ENCODE assay signal across 1 cellular context in the genomic region with DNA sequence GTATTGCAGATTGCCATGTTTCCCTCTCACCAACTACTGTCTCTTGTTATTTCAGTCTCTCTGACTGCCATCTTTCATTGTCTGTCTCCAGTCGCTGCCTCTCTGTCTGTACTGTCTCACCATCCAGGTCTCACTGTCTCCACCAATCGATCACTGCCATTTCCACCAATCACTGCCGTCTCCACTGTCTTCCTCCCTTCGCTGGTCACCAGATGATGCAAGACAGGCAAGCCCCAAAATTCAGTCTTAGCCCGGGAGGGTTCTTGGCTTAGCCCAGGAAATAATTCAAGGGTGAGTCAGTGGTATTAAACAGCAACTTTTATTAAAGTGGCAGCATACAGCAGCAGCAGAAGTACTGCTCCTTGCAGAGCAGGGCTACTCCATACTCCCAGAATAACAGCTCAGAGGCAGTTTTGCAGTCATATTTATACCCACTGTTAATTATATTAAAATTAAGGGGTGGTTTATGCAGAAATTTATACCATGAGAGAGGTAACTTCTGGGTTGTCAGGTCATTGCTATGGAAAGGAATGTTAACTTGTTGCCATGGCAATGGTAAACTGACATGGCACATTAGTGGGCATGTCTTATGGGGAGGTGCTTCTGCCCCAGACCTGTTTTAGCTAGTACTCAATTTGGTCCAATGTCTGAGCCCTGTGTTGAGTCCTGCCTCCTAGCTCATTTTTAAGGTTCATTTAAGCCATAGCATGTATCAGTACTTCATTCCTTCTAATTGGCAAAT.
TF ChIP-seq lines count a peak whose summit lies in the region.

No MANE protein-coding gene starts in this region.

TF ChIP-seq in K562, 482 proteins besides CTCF, POLR2A, EP300 and RAD21 (continued from another document):
- TF ChIP-seq, protein P1, sequence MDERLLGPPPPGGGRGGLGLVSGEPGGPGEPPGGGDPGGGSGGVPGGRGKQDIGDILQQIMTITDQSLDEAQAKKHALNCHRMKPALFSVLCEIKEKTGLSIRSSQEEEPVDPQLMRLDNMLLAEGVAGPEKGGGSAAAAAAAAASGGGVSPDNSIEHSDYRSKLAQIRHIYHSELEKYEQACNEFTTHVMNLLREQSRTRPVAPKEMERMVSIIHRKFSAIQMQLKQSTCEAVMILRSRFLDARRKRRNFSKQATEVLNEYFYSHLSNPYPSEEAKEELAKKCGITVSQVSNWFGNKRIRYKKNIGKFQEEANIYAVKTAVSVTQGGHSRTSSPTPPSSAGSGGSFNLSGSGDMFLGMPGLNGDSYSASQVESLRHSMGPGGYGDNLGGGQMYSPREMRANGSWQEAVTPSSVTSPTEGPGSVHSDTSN (CRISPR knock-in tag; IDR thresholded peaks at IDR 0.05; ENCODE audit: low read depth): no peak
- TF ChIP-seq, protein P1 (tag; conservative IDR thresholded peaks at IDR 0.05; ENCODE audit: low read depth): peak; percentile 59
- TF ChIP-seq CHCHD3 (CRISPR knock-in tag; IDR thresholded peaks at IDR 0.05) (no peak), OTX1 (CRISPR knock-in tag; IDR thresholded peaks at IDR 0.05) (no peak), BRCA1 (IDR thresholded peaks at IDR 0.05) (no peak), BRCA1 (CRISPR knock-in tag; IDR thresholded peaks at IDR 0.05) (no peak), TRIM24 (IDR thresholded peaks at IDR 0.05) (peak in 1 of 2 experiments; percentile 23; a peak in 1 of 4 replicates), HNRNPK (IDR thresholded peaks at IDR 0.05; ENCODE audit: low read depth, low read length, poor library complexity, severe bottlenecking) (no peak), RFX1 (IDR thresholded peaks at IDR 0.05) (peak; percentile 87), JUN (IDR thresholded peaks at IDR 0.05; ENCODE audit: borderline replicate concordance, low read depth, low read length) (peak; percentile 28; the same call in 1 of the 2 replicates), JUN (CRISPR knock-in tag; IDR thresholded peaks at IDR 0.05; ENCODE audit: borderline replicate concordance) (no peak), ZNF232 (CRISPR knock-in tag; IDR thresholded peaks at IDR 0.05) (no peak), SRSF7 (optimal IDR thresholded peaks at IDR 0.05; ENCODE audit: low read depth, low read length) (no peak), EWSR1 (IDR thresholded peaks at IDR 0.05; ENCODE audit: borderline replicate concordance, low read depth, partially characterized antibody) (no peak), CEBPG (CRISPR knock-in tag; IDR thresholded peaks at IDR 0.05) (peak; percentile 80), CEBPG (tag; conservative IDR thresholded peaks at IDR 0.05 in 1 of 2, IDR thresholded peaks at IDR 0.05 in 1 of 2) (peak; percentile 22 to 87; a peak in 3 of 4 replicates), NELFE (IDR thresholded peaks at IDR 0.05; ENCODE audit: insufficient read depth, insufficient read length) (no peak), TGIF2 (CRISPR knock-in tag; IDR thresholded peaks at IDR 0.05) (no peak), NR2C2 (CRISPR knock-in tag; IDR thresholded peaks at IDR 0.05) (no peak), NR2C2 (tag; IDR thresholded peaks at IDR 0.05) (peak; percentile 29; the same call in 1 of the 2 replicates)
- TF ChIP-seq, protein P2, sequence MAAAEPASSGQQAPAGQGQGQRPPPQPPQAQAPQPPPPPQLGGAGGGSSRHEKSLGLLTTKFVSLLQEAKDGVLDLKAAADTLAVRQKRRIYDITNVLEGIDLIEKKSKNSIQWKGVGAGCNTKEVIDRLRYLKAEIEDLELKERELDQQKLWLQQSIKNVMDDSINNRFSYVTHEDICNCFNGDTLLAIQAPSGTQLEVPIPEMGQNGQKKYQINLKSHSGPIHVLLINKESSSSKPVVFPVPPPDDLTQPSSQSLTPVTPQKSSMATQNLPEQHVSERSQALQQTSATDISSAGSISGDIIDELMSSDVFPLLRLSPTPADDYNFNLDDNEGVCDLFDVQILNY (CRISPR knock-in tag; IDR thresholded peaks at IDR 0.05): no peak
- TF ChIP-seq, protein P3, sequence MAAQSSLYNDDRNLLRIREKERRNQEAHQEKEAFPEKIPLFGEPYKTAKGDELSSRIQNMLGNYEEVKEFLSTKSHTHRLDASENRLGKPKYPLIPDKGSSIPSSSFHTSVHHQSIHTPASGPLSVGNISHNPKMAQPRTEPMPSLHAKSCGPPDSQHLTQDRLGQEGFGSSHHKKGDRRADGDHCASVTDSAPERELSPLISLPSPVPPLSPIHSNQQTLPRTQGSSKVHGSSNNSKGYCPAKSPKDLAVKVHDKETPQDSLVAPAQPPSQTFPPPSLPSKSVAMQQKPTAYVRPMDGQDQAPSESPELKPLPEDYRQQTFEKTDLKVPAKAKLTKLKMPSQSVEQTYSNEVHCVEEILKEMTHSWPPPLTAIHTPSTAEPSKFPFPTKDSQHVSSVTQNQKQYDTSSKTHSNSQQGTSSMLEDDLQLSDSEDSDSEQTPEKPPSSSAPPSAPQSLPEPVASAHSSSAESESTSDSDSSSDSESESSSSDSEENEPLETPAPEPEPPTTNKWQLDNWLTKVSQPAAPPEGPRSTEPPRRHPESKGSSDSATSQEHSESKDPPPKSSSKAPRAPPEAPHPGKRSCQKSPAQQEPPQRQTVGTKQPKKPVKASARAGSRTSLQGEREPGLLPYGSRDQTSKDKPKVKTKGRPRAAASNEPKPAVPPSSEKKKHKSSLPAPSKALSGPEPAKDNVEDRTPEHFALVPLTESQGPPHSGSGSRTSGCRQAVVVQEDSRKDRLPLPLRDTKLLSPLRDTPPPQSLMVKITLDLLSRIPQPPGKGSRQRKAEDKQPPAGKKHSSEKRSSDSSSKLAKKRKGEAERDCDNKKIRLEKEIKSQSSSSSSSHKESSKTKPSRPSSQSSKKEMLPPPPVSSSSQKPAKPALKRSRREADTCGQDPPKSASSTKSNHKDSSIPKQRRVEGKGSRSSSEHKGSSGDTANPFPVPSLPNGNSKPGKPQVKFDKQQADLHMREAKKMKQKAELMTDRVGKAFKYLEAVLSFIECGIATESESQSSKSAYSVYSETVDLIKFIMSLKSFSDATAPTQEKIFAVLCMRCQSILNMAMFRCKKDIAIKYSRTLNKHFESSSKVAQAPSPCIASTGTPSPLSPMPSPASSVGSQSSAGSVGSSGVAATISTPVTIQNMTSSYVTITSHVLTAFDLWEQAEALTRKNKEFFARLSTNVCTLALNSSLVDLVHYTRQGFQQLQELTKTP (IDR thresholded peaks at IDR 0.05; ENCODE audit: low read depth in 1 of 2, partially characterized antibody in 2 of 2): no peak
- TF ChIP-seq, protein P4, sequence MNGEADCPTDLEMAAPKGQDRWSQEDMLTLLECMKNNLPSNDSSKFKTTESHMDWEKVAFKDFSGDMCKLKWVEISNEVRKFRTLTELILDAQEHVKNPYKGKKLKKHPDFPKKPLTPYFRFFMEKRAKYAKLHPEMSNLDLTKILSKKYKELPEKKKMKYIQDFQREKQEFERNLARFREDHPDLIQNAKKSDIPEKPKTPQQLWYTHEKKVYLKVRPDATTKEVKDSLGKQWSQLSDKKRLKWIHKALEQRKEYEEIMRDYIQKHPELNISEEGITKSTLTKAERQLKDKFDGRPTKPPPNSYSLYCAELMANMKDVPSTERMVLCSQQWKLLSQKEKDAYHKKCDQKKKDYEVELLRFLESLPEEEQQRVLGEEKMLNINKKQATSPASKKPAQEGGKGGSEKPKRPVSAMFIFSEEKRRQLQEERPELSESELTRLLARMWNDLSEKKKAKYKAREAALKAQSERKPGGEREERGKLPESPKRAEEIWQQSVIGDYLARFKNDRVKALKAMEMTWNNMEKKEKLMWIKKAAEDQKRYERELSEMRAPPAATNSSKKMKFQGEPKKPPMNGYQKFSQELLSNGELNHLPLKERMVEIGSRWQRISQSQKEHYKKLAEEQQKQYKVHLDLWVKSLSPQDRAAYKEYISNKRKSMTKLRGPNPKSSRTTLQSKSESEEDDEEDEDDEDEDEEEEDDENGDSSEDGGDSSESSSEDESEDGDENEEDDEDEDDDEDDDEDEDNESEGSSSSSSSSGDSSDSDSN (IDR thresholded peaks at IDR 0.05; ENCODE audit: borderline replicate concordance in 1 of 2, low read depth in 2 of 2, low read length in 2 of 2): no peak
- TF ChIP-seq, protein P5, sequence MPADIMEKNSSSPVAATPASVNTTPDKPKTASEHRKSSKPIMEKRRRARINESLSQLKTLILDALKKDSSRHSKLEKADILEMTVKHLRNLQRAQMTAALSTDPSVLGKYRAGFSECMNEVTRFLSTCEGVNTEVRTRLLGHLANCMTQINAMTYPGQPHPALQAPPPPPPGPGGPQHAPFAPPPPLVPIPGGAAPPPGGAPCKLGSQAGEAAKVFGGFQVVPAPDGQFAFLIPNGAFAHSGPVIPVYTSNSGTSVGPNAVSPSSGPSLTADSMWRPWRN (IDR thresholded peaks at IDR 0.05; ENCODE audit: low read depth): no peak
- TF ChIP-seq, protein P6, sequence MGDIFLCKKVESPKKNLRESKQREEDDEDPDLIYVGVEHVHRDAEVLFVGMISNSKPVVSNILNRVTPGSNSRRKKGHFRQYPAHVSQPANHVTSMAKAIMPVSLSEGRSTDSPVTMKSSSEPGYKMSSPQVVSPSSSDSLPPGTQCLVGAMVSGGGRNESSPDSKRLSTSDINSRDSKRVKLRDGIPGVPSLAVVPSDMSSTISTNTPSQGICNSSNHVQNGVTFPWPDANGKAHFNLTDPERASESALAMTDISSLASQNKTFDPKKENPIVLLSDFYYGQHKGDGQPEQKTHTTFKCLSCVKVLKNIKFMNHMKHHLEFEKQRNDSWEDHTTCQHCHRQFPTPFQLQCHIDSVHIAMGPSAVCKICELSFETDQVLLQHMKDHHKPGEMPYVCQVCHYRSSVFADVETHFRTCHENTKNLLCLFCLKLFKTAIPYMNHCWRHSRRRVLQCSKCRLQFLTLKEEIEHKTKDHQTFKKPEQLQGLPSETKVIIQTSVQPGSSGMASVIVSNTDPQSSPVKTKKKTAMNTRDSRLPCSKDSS (IDR thresholded peaks at IDR 0.05; ENCODE audit: low read depth, partially characterized antibody): no peak
